In the genomic region with DNA sequence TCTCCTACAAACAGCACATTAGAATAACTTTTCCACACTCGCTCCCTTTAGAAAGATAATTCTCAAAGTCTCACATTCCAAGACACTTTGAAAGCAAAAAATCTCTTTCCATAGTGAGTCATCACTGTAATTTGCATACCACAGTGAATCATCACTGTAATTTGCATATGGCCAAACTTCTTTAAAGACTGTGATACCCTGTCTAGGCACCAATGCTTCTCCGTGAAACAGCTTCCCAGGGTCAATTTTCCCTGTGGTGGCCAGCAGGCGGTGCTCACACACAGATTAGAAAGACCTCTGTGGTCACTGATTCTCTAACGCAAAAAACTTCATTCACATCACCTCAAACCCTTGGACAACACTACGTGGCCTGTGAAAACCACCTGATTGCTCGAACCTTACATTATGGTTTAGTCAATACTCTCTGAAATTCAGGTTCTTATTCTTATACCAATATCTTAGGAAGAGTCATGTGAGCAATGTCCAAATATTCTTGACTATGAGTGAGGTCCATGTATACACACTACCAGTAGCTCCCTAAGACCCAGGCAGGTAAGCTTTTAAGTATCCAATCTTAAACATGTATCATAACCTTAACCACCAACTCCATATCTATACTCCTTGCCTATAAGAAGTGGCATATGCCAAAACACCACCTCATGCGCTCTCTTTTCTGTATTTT, we compare ENCODE assay signal across 8 cellular contexts.
DNase-seq lines count a peak whose midpoint lies in the region; TF ChIP-seq lines count a peak whose summit lies in the region.

No MANE protein-coding gene starts in this region.

- H2BK15ac ChIP-seq in H9 (ENCODE audit: low read depth, low read length) = no peak overlapping the region

- H2BK5ac ChIP-seq in H9 (ENCODE audit: insufficient read length, low read length) = no peak overlapping the region

- no peak overlapping the region for H3K9ac ChIP-seq in H9 (ENCODE audit: extremely low read depth, insufficient read length, low read length)

- H3K27ac Mint-ChIP-seq in H9 = no peak overlapping the region

- H3K4ac ChIP-seq in H9 (ENCODE audit: low read depth, low read length) = no peak overlapping the region

- H4K8ac ChIP-seq in H9 (replicated peaks; ENCODE audit: insufficient read length, low read depth, low read length) = no peak overlapping the region

- H3K23me2 ChIP-seq in H9 (ENCODE audit: insufficient read length, low read depth, low read length, poor library complexity, severe bottlenecking) = no peaks in the 10 kb centered on the region

- no peak overlapping the region for H2BK120ac ChIP-seq in H9 (ENCODE audit: low read depth, low read length, poor library complexity, severe bottlenecking)

- H2AK5ac ChIP-seq in H9 (ENCODE audit: insufficient read length, low read length) = no peak overlapping the region

- H3T11ph ChIP-seq in H9 (ENCODE audit: low read length) = no peak overlapping the region

- peak; percentile 52 for DNase-seq in DMS 273 (lab: John Stamatoyannopoulos, UW; ENCODE audit: unreplicated experiment)
- DNase-seq in DMS 273 treated with DMSO at 0.1 percent for 48 hours (lab: John Stamatoyannopoulos, UW) = no peak
- DNase-seq in H9 = peak; percentile 80
- DNase-seq in NCI-H1105 treated with DMSO at 0.1 percent for 48 hours (lab: John Stamatoyannopoulos, UW) = peak; percentile 51
- DNase-seq in activated CD4-positive, alpha-beta T cell treated with anti-CD3 and anti-CD28 coated beads, Interleukin-2, amount 50 U/mL, for 48 hours = peak; percentile 42 to 56
- DNase-seq in fibroblast of pulmonary artery (ENCODE audit: low read depth) = peak; percentile 60
- peak; percentile 48 for DNase-seq in non-pigmented ciliary epithelial cell (ENCODE audit: low read depth)
- no peak for DNase-seq in T-helper 9 cell

- H3K27me3 ChIP-seq in H9 (ENCODE audit: insufficient read depth, low read length) = no peaks in the 10 kb centered on the region

- no CpG with 5 or more reads among the region's 7 CpGs for WGBS in H9 (ENCODE audit: extremely low coverage, insufficient read length, low lambda C conversion rate)

- H3K79me1 ChIP-seq in H9 (ENCODE audit: insufficient read depth, low read depth, low read length, poor library complexity, severe bottlenecking) = no peaks in the 10 kb centered on the region

- H3K56ac ChIP-seq in H9 (ENCODE audit: insufficient read length, low read depth, low read length) = no peak overlapping the region

- no peaks in the 10 kb centered on the region for H4K20me1 ChIP-seq in H9 (ENCODE audit: control insufficient read depth, insufficient read depth, insufficient read length)

- peaks cover 12 to 23% of the 10 kb centered on the region in 2 experiments for H3K9me3 Mint-ChIP-seq in H9

- H3K79me2 ChIP-seq in H9 (ENCODE audit: insufficient read depth, low read length) = no peaks in the 10 kb centered on the region

- H3K14ac ChIP-seq in H9 (ENCODE audit: insufficient read depth, low read length) = no peak overlapping the region

- no peak overlapping the region for H2BK20ac ChIP-seq in H9 (ENCODE audit: low read depth, low read length, poor library complexity, severe bottlenecking)

- H3K18ac ChIP-seq in H9 (ENCODE audit: insufficient read length, low read depth, low read length) = no peak overlapping the region

- no peak overlapping the region for H3K23ac ChIP-seq in H9 (ENCODE audit: insufficient read length, low read depth, low read length)

- no peaks in the 10 kb centered on the region for H3K4me1 ChIP-seq in H9 (ENCODE audit: insufficient read depth, low read length)

- H4K5ac ChIP-seq in H9 (ENCODE audit: insufficient read length, low read depth, low read length) = no peak overlapping the region

- peaks cover 2 to 5% of the 10 kb centered on the region in 2 experiments; a peak in 3 of 4 replicates for H3K4me1 Mint-ChIP-seq in H9

- no peak overlapping the region for H3K4me3 ChIP-seq in fibroblast of pulmonary artery (replicated peaks; ENCODE audit: low read depth, low read length)

- H3K27me3 Mint-ChIP-seq in H9 (ENCODE audit: low read depth) = no peaks in the 10 kb centered on the region

- no peak overlapping the region for H3K27ac ChIP-seq in H9 (ENCODE audit: insufficient read length, low read depth, low read length)

- no peak overlapping the region for H2AFZ ChIP-seq in H9 (ENCODE audit: low read length)

- no peak overlapping the region for H3K4me2 ChIP-seq in H9 (ENCODE audit: insufficient read depth, insufficient read length, low read length)

- H3K4me3 Mint-ChIP-seq in H9 = no peak overlapping the region

- H4K91ac ChIP-seq in H9 (ENCODE audit: insufficient read length, low read depth, low read length) = no peak overlapping the region

- TF ChIP-seq CTCF in H9 (conservative IDR thresholded peaks at IDR 0.05) (peak; percentile 95), fibroblast of pulmonary artery (IDR thresholded peaks at IDR 0.05; ENCODE audit: low read length, missing control alignments) (peak; percentile 87)

- no peaks in the 10 kb centered on the region for H3K9me3 ChIP-seq in H9 (ENCODE audit: control insufficient read depth, low read depth, low read length)

- H2BK12ac ChIP-seq in H9 (ENCODE audit: insufficient read length, low read depth, low read length) = no peak overlapping the region

- peaks cover 0 to 16% (median 0%) of the 10 kb centered on the region in 3 experiments; a peak in 4 of 7 replicates for H3K36me3 Mint-ChIP-seq in H9 (ENCODE audit: insufficient read depth in 1 of 3, low read depth in 3 of 3)

Comparison
In these comparisons a context has a peak if more than half of its experiments do, and no peak if none do; other contexts are left out.
1. DNase-seq: peak in DMS 273 (single experiment), H9 (single experiment), NCI-H1105 treated with DMSO at 0.1 percent for 48 hours (single experiment), activated CD4-positive, alpha-beta T cell treated with anti-CD3 and anti-CD28 coated beads, Interleukin-2, amount 50 U/mL, for 48 hours (2 of 2), fibroblast of pulmonary artery (single experiment) and non-pigmented ciliary epithelial cell (single experiment); none in DMS 273 treated with DMSO at 0.1 percent for 48 hours (single experiment) and T-helper 9 cell (single experiment).